In genomic region chr2:139684286-139684860, GRCh38 we compare ENCODE assay signal across 27 cellular contexts.
DNase-seq lines count a peak whose midpoint lies in the region; ATAC-seq, FAIRE-seq and TF ChIP-seq lines count a peak whose summit lies in the region.
"Had no signal": no experiment of that assay in that cellular context is flagged by ENCODE, and none has a peak within 500 bp of the region (broad histone marks: within the 10 kb centered on the region; RNA-seq: fewer than 3 reads in every experiment).

No MANE protein-coding gene starts in this region.

- no peak overlapping the region for H4K5ac ChIP-seq in mesendoderm (ENCODE audit: low read length)

- peak overlapping the region; percentile 44 for H3K56ac ChIP-seq in mesendoderm (ENCODE audit: low read length)

- in situ Hi-C loops in K562 (cut with MboI) = no loop called here

- no TSS peak for BruUV-seq in K562 (replicated peaks; lab: Mats Ljungman, UMichigan)

- H3K4ac ChIP-seq in mesendoderm (ENCODE audit: low read depth, low read length) = no peak overlapping the region

- DNase-seq in HuH-7 (ENCODE audit: low spot score) (peak; percentile 15), K562 (ENCODE audit: extremely low read depth in 1 of 4, low spot score in 3 of 4) (no peak), mesendoderm (no peak), medulla oblongata (ENCODE audit: extremely low spot score) (no peak), pons (ENCODE audit: low spot score) (no peak), heart right ventricle (no peak)
- DNase-seq: AML-193; CD8-positive, alpha-beta memory T cell; GDM1; KBM-7; MG63; NCI-H1048; NCI-H1417; NCI-H1694; NCI-H2029 treated with DMSO at 0.1 percent for 48 hours; NCI-H446 treated with DMSO at 0.1 percent for 48 hours; NCI-H526; NCI-H82; SIG-M5 had no signal

- H3K27ac ChIP-seq in C4-2B = peak overlapping the region; percentile 66
- no peak overlapping the region for H3K27ac ChIP-seq in K562 (ENCODE audit: extremely low read depth, low read depth, low read length)
- no peak overlapping the region for H3K27ac ChIP-seq in mesendoderm (ENCODE audit: low read depth, low read length)
- no peak overlapping the region for H3K27ac ChIP-seq in heart right ventricle
- H3K27ac ChIP-seq: A549; BLaER1 treated with 17β-estradiol and CSF1 and Interleukin-3, amounts not matched to agents 10 nM and 100 nM; SK-N-MC had no signal

- no peak overlapping the region for H2BK5ac ChIP-seq in mesendoderm (ENCODE audit: low read length)

- H3K9me3 ChIP-seq in K562 (replicated peaks; ENCODE audit: control insufficient read depth, insufficient read depth, low read depth, low read length) (no peaks in the 10 kb centered on the region), heart right ventricle (peaks cover 0 to 21% (median 0%) of the 10 kb centered on the region in 11 donors)
- H3K9me3 ChIP-seq: A549; BLaER1 treated with 17β-estradiol and CSF1 and Interleukin-3, amounts not matched to agents 10 nM and 100 nM; MG63 had no signal

- no peaks in the 10 kb centered on the region for H3K9me1 ChIP-seq in K562 (ENCODE audit: control insufficient read depth, insufficient read depth, low read length)

- no peak overlapping the region for H2AK5ac ChIP-seq in mesendoderm (ENCODE audit: low read length)

- no peaks in the 10 kb centered on the region for H3K79me1 ChIP-seq in mesendoderm (ENCODE audit: low read length)

- H3K4me3 ChIP-seq in K562 (no peak overlapping the region), mesendoderm (ENCODE audit: low read length) (no peak overlapping the region), heart right ventricle (no peak overlapping the region)
- H3K4me3 ChIP-seq: A549; BLaER1 treated with 17β-estradiol and CSF1 and Interleukin-3, amounts not matched to agents 10 nM and 100 nM; GM12878; MG63; SK-N-MC had no signal

- H3K79me2 ChIP-seq in K562 (ENCODE audit: control insufficient read depth, insufficient read depth, low read length) (no peaks in the 10 kb centered on the region), mesendoderm (ENCODE audit: control insufficient read depth, insufficient read depth, low read length) (no peaks in the 10 kb centered on the region)

- TF ChIP-seq CTCF in C4-2B (conservative IDR thresholded peaks at IDR 0.05) = no peak
- TF ChIP-seq CTCF in K562 (IDR thresholded peaks at IDR 0.05 in 2 of 3, conservative IDR thresholded peaks at IDR 0.05 in 1 of 3; ENCODE audit: insufficient read depth in 2 of 3, low read depth in 1 of 3, low read length in 3 of 3) = no peak
- TF ChIP-seq CTCF in heart right ventricle (IDR thresholded peaks at IDR 0.05) = no peak

- WGBS in K562 (ENCODE audit: insufficient coverage, low coverage, missing lambda C conversion rate) = 0% methylated on average over 5 of the region's 5 CpGs
- WGBS in mesendoderm (ENCODE audit: extremely low coverage, insufficient coverage, low lambda C conversion rate) = no CpG with 5 or more reads among the region's 5 CpGs
- 62 to 63% methylated on average over 5 of the region's 5 CpGs for WGBS in heart right ventricle, 2 donors

- TF ChIP-seq EP300 in K562 (IDR thresholded peaks at IDR 0.05; ENCODE audit: low read length) = no peak

- CTCF ChIA-PET in K562 (lab: Yijun Ruan, JAX; ENCODE audit: low intra/inter-chr PET ratio) = no interaction called here

- no peak overlapping the region for H2AFZ ChIP-seq in K562 (ENCODE audit: low read depth, low read length)

- ATAC-seq in K562 = no peak
- no peak for ATAC-seq in heart right ventricle
- ATAC-seq in HG02852 (IDR thresholded peaks at IDR 0.05; ENCODE audit: unreplicated experiment) = no peak
- ATAC-seq: GM12878, HCT116 had no signal

- no peak overlapping the region for H3K23ac ChIP-seq in mesendoderm (ENCODE audit: low read length)

- POLR2A ChIA-PET in K562 (lab: Yijun Ruan, JAX) = no interaction called here

- H2BK120ac ChIP-seq in mesendoderm (ENCODE audit: low read depth, low read length) = no peak overlapping the region

- H3K27me3 ChIP-seq in K562 (ENCODE audit: control insufficient read depth in 2 of 2, insufficient read depth in 2 of 2, low read length in 2 of 2) = no peaks in the 10 kb centered on the region
- no peaks in the 10 kb centered on the region for H3K27me3 ChIP-seq in mesendoderm (ENCODE audit: insufficient read depth, low read length, poor library complexity)
- H3K27me3 ChIP-seq in heart right ventricle = no peaks in the 10 kb centered on the region
- H3K27me3 ChIP-seq: BLaER1 treated with 17β-estradiol and CSF1 and Interleukin-3, amounts not matched to agents 10 nM and 100 nM; MG63 had no signal

- no peak overlapping the region for H3K18ac ChIP-seq in mesendoderm (ENCODE audit: low read length)

- no peak overlapping the region for H3K4me2 ChIP-seq in K562 (ENCODE audit: insufficient read depth, low read length)
- no peak overlapping the region for H3K4me2 ChIP-seq in mesendoderm (ENCODE audit: low read length)
- H3K4me2 ChIP-seq: A549; BLaER1 treated with 17β-estradiol and CSF1 and Interleukin-3, amounts not matched to agents 10 nM and 100 nM had no signal

- H3K36me3 ChIP-seq in K562 (ENCODE audit: control insufficient read depth, insufficient read depth, low read length) = no peaks in the 10 kb centered on the region
- H3K36me3 ChIP-seq in mesendoderm (ENCODE audit: control insufficient read depth, insufficient read depth, low read length) = no peaks in the 10 kb centered on the region
- H3K36me3 ChIP-seq in heart right ventricle = no peaks in the 10 kb centered on the region
- H3K36me3 ChIP-seq: BLaER1 treated with 17β-estradiol and CSF1 and Interleukin-3, amounts not matched to agents 10 nM and 100 nM; MG63 had no signal

- no peak overlapping the region for H4K8ac ChIP-seq in mesendoderm (ENCODE audit: low read depth, low read length)

- FAIRE-seq in K562 (lab: Jason Lieb, UNC) = no peak
- FAIRE-seq: A549, GM12878, RCC 7860 had no signal

- H3K9ac ChIP-seq in K562 (ENCODE audit: insufficient read depth in 1 of 2, low read depth in 2 of 2, low read length in 2 of 2) (no peak overlapping the region), mesendoderm (ENCODE audit: low read length) (no peak overlapping the region)
- H3K9ac ChIP-seq: BLaER1 treated with 17β-estradiol and CSF1 and Interleukin-3, amounts not matched to agents 10 nM and 100 nM had no signal

- no peaks in the 10 kb centered on the region for H4K20me1 ChIP-seq in K562 (replicated peaks; ENCODE audit: control insufficient read depth, insufficient read depth, low read length)
- H4K20me1 ChIP-seq: BLaER1 treated with 17β-estradiol and CSF1 and Interleukin-3, amounts not matched to agents 10 nM and 100 nM had no signal

- H3K4me1 ChIP-seq in K562 (replicated peaks in 1 of 2; ENCODE audit: control insufficient read depth in 2 of 2, insufficient read depth in 2 of 2, low read length in 2 of 2) (no peaks in the 10 kb centered on the region), mesendoderm (ENCODE audit: control insufficient read depth, low read depth, low read length) (no peaks in the 10 kb centered on the region), heart right ventricle (no peaks in the 10 kb centered on the region)
- H3K4me1 ChIP-seq: A549 had no signal

- no peak for TF ChIP-seq POLR2A in K562 (conservative IDR thresholded peaks at IDR 0.05)

- no peak overlapping the region for H2BK15ac ChIP-seq in mesendoderm (replicated peaks; ENCODE audit: low read depth)

- no peak for TF ChIP-seq RAD21 in K562 (CRISPR knock-in tag; conservative IDR thresholded peaks at IDR 0.05 in 1 of 2, IDR thresholded peaks at IDR 0.05 in 1 of 2)

- intact Hi-C loops in K562 (cut with micrococcal nuclease) = no loop called here
- intact Hi-C loops in heart right ventricle (cut with DNase I) = no loop called here

TF ChIP-seq in K562, 482 proteins besides CTCF, POLR2A, EP300 and RAD21:
- TF ChIP-seq ZNF263 (CRISPR knock-in tag; IDR thresholded peaks at IDR 0.05; ENCODE audit: borderline replicate concordance) (peak; percentile 70; the same call in 1 of the 2 replicates), ZNF668 (CRISPR knock-in tag; IDR thresholded peaks at IDR 0.05) (no peak)
